ENCODE assay signal across 22 cellular contexts in genomic region chr6:126380072-126380583, GRCh38. TPM values are rescaled to one million over a fixed set of nuclear protein-coding genes. Genes with fewer than 3 reads are reported as not detected.
DNase-seq lines count a peak whose midpoint lies in the region; ATAC-seq and TF ChIP-seq lines count a peak whose summit lies in the region.
"Had no signal": no experiment of that assay in that cellular context is flagged by ENCODE, and none has a peak within 500 bp of the region (broad histone marks: within the 10 kb centered on the region; RNA-seq: fewer than 3 reads in every experiment).

No MANE protein-coding gene starts in this region.

- TF ChIP-seq CTCF in fibroblast of villous mesenchyme (IDR thresholded peaks at IDR 0.05; ENCODE audit: insufficient read depth, low read depth, low read length) (no peak), right lobe of liver (IDR thresholded peaks at IDR 0.05) (no peak), transverse colon (IDR thresholded peaks at IDR 0.05) (no peak)

- DNase-seq in HuH-7.5 (ENCODE audit: low spot score): peak; percentile 25
- peak; percentile 7 for DNase-seq in fibroblast of villous mesenchyme (ENCODE audit: low read depth)
- peak in 2 of 3 donors; percentile 51 to 89 for DNase-seq in right lobe of liver
- peak; percentile 37 for DNase-seq in transverse colon
- no peak for DNase-seq in T-helper 1 cell
- DNase-seq in NOMO-1 treated with dmso at 0.1 percent for 144 hours (lab: John Stamatoyannopoulos, UW; ENCODE audit: unreplicated experiment): no peak
- no peak for DNase-seq in NCI-H2196 (lab: John Stamatoyannopoulos, UW; ENCODE audit: unreplicated experiment)
- DNase-seq: CD4-positive, CD25-positive, alpha-beta regulatory T cell; DMS153; DND-41; HCEC 1CT; NCI-H1048; NCI-H1417; NCI-H1694 treated with DMSO at 0.1 percent for 48 hours; NCI-H2107; NCI-H524 treated with DMSO at 0.1 percent for 48 hours; NCI-H82; NK-92 treated with Interleukin-12 subunit alpha and Interleukin-12 subunit beta, amount 100 ng/mL, for 24 hours; PC-9; SJCRH30 had no signal

- peak; percentile 88 to 95 (median 94) for ATAC-seq in right lobe of liver
- ATAC-seq: Right ventricle myocardium inferior had no signal

- H3K27me3 ChIP-seq in right lobe of liver (no peaks in the 10 kb centered on the region), transverse colon (no peaks in the 10 kb centered on the region)
- H3K27me3 ChIP-seq: BLaER1, SJCRH30 had no signal

- 20% methylated on average over 1 of the region's 1 CpG for WGBS in right lobe of liver (ENCODE audit: insufficient coverage, low coverage, low lambda C conversion rate, missing lambda C conversion rate)
- WGBS in transverse colon (ENCODE audit: low coverage in 1 of 2), 2 donors: 20 to 35% methylated on average over 1 of the region's 1 CpG

- H3K4me3 ChIP-seq in fibroblast of villous mesenchyme (ENCODE audit: low read depth, low read length) (no peak overlapping the region), right lobe of liver (no peak overlapping the region), transverse colon (no peak overlapping the region)
- H3K4me3 ChIP-seq: BLaER1, PC-9, SJCRH30 had no signal

- intact Hi-C loops in right lobe of liver (cut with DNase I) (no loop called here), transverse colon (cut with DNase I; ENCODE audit: low total_unique reads) (no loop called here)

- no peak for TF ChIP-seq EP300 in transverse colon (IDR thresholded peaks at IDR 0.05; ENCODE audit: low read depth)

- H3K36me3 ChIP-seq in right lobe of liver (no peaks in the 10 kb centered on the region), transverse colon (no peaks in the 10 kb centered on the region)
- H3K36me3 ChIP-seq: SJCRH30 had no signal

- no peak for TF ChIP-seq POLR2A in right lobe of liver (IDR thresholded peaks at IDR 0.05)
- TF ChIP-seq POLR2A in transverse colon (IDR thresholded peaks at IDR 0.05): no peak

- in situ Hi-C loops in transverse colon (cut with MboI; ENCODE audit: low pct_ligation_motif_present in 1 of 4, low pct_unique_long_range_greater_than_20kb in 1 of 4, low sequenced_read_pairs in 3 of 4): no loop called here

- H3K4me1 ChIP-seq in right lobe of liver: peaks cover 0 to 35% (median 16%) of the 10 kb centered on the region in 4 donors
- peaks cover 0 to 3% (median 1%) of the 10 kb centered on the region in 4 donors for H3K4me1 ChIP-seq in transverse colon
- H3K4me1 ChIP-seq: BLaER1, SJCRH30 had no signal

- H3K27ac ChIP-seq in right lobe of liver (peak overlapping the region in 2 of 3 donors; percentile 13 to 74), transverse colon (peak overlapping the region; percentile 14 to 52 (median 24))
- H3K27ac ChIP-seq: BLaER1, PC-9, SJCRH30 had no signal

- H3K9me3 ChIP-seq in right lobe of liver (no peaks in the 10 kb centered on the region), transverse colon (no peaks in the 10 kb centered on the region)

RNA-seq across cellular contexts. Expression of gene CENPW, which starts 40.2 kb away (rescaled TPM):
- total RNA-seq in fibroblast of villous mesenchyme (11.3 and 12.5 TPM in 2 replicates), right lobe of liver (1 to 10 TPM in 4 of 6 experiments, under 1 TPM in 1, not detected in 1; 0.68 to 2.7 (median 1.4) TPM), transverse colon (1 to 10 TPM in 1 of 4 donors, not detected in 3; 2.2 TPM)

Comparison
In these comparisons a context has a peak if more than half of its experiments do, and no peak if none do; other contexts are left out.
1. DNase-seq: peak in HuH-7.5 (single experiment), fibroblast of villous mesenchyme (single experiment), right lobe of liver (2 of 3) and transverse colon (single experiment); none in T-helper 1 cell (0 of 5), NOMO-1 treated with dmso at 0.1 percent for 144 hours (single experiment) and NCI-H2196 (single experiment).